ENCODE assay signal across 1 cellular context in genomic region chr5:180647465-180647864, GRCh38.
TF ChIP-seq lines count a peak whose summit lies in the region.

No MANE protein-coding gene starts in this region.

TF ChIP-seq in GM23338, 12 proteins besides CTCF, POLR2A, EP300 and RAD21 (continued from another document):
- TF ChIP-seq, protein P1, sequence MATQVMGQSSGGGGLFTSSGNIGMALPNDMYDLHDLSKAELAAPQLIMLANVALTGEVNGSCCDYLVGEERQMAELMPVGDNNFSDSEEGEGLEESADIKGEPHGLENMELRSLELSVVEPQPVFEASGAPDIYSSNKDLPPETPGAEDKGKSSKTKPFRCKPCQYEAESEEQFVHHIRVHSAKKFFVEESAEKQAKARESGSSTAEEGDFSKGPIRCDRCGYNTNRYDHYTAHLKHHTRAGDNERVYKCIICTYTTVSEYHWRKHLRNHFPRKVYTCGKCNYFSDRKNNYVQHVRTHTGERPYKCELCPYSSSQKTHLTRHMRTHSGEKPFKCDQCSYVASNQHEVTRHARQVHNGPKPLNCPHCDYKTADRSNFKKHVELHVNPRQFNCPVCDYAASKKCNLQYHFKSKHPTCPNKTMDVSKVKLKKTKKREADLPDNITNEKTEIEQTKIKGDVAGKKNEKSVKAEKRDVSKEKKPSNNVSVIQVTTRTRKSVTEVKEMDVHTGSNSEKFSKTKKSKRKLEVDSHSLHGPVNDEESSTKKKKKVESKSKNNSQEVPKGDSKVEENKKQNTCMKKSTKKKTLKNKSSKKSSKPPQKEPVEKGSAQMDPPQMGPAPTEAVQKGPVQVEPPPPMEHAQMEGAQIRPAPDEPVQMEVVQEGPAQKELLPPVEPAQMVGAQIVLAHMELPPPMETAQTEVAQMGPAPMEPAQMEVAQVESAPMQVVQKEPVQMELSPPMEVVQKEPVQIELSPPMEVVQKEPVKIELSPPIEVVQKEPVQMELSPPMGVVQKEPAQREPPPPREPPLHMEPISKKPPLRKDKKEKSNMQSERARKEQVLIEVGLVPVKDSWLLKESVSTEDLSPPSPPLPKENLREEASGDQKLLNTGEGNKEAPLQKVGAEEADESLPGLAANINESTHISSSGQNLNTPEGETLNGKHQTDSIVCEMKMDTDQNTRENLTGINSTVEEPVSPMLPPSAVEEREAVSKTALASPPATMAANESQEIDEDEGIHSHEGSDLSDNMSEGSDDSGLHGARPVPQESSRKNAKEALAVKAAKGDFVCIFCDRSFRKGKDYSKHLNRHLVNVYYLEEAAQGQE (IDR thresholded peaks at IDR 0.05; ENCODE audit: unreplicated experiment): no peak
- TF ChIP-seq EZH2phosphoT487 (IDR thresholded peaks at IDR 0.05; ENCODE audit: unreplicated experiment) (no peak), EZH2 (IDR thresholded peaks at IDR 0.05; ENCODE audit: low read depth, unreplicated experiment) (no peak), ZNF331 (CRISPR knock-in tag; IDR thresholded peaks at IDR 0.05; ENCODE audit: low read depth) (no peak)
TF ChIP-seq in GM23338: peak in this region for 0.
